ENCODE assay signal across 2 cellular contexts in genomic region chr3:11558918-11559815, GRCh38.
TF ChIP-seq lines count a peak whose summit lies in the region.

No MANE protein-coding gene starts in this region.

TF ChIP-seq in IMR-90, 13 proteins besides CTCF, POLR2A, EP300 and RAD21 (continued from another document):
- TF ChIP-seq BHLHE40 (IDR thresholded peaks at IDR 0.05; ENCODE audit: low read depth, low read length) (no peak), RCOR1 (IDR thresholded peaks at IDR 0.05; ENCODE audit: insufficient replicate concordance, low read length) (no peak)

TF ChIP-seq in HepG2, 621 proteins besides CTCF, POLR2A, EP300 and RAD21 (continued from another document):
- TF ChIP-seq ZNF597 (CRISPR knock-in tag; IDR thresholded peaks at IDR 0.05) (no peak), ZNF205 (CRISPR knock-in tag; IDR thresholded peaks at IDR 0.05) (no peak), AGO2 (optimal IDR thresholded peaks at IDR 0.05; ENCODE audit: low read depth, low read length) (peak; percentile 34), ZBTB33 (CRISPR knock-in tag; IDR thresholded peaks at IDR 0.05) (peak; percentile 54; the same call in 1 of the 2 replicates), RBM22 (optimal IDR thresholded peaks at IDR 0.05; ENCODE audit: low read length) (peak; percentile 55), HNF4A (CRISPR knock-in tag; IDR thresholded peaks at IDR 0.05) (peak; percentile 51), RFXANK (CRISPR knock-in tag; IDR thresholded peaks at IDR 0.05) (no peak), HMGA1 (CRISPR knock-in tag; conservative IDR thresholded peaks at IDR 0.05) (no peak), ZFP91 (CRISPR knock-in tag; IDR thresholded peaks at IDR 0.05; ENCODE audit: borderline replicate concordance) (0 out of 2 replicates have a peak, but pooled peaks have one; percentile 18), HNRNPL (IDR thresholded peaks at IDR 0.05; ENCODE audit: low read depth, low read length) (0 out of 2 replicates have a peak, but pooled peaks have one; percentile 61), ARHGAP35 (CRISPR knock-in tag; IDR thresholded peaks at IDR 0.05; ENCODE audit: borderline replicate concordance) (no peak), GFI1 (CRISPR knock-in tag; IDR thresholded peaks at IDR 0.05; ENCODE audit: borderline replicate concordance) (peak; percentile 42; the same call in 1 of the 2 replicates), RFX3 (CRISPR knock-in tag; IDR thresholded peaks at IDR 0.05) (no peak)
- TF ChIP-seq, protein P1, sequence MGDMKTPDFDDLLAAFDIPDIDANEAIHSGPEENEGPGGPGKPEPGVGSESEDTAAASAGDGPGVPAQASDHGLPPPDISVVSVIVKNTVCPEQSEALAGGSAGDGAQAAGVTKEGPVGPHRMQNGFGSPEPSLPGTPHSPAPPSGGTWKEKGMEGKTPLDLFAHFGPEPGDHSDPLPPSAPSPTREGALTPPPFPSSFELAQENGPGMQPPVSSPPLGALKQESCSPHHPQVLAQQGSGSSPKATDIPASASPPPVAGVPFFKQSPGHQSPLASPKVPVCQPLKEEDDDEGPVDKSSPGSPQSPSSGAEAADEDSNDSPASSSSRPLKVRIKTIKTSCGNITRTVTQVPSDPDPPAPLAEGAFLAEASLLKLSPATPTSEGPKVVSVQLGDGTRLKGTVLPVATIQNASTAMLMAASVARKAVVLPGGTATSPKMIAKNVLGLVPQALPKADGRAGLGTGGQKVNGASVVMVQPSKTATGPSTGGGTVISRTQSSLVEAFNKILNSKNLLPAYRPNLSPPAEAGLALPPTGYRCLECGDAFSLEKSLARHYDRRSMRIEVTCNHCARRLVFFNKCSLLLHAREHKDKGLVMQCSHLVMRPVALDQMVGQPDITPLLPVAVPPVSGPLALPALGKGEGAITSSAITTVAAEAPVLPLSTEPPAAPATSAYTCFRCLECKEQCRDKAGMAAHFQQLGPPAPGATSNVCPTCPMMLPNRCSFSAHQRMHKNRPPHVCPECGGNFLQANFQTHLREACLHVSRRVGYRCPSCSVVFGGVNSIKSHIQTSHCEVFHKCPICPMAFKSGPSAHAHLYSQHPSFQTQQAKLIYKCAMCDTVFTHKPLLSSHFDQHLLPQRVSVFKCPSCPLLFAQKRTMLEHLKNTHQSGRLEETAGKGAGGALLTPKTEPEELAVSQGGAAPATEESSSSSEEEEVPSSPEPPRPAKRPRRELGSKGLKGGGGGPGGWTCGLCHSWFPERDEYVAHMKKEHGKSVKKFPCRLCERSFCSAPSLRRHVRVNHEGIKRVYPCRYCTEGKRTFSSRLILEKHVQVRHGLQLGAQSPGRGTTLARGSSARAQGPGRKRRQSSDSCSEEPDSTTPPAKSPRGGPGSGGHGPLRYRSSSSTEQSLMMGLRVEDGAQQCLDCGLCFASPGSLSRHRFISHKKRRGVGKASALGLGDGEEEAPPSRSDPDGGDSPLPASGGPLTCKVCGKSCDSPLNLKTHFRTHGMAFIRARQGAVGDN (CRISPR knock-in tag; IDR thresholded peaks at IDR 0.05), result peak; percentile 13; the same call in 1 of the 2 replicates
- TF ChIP-seq, protein P2, sequence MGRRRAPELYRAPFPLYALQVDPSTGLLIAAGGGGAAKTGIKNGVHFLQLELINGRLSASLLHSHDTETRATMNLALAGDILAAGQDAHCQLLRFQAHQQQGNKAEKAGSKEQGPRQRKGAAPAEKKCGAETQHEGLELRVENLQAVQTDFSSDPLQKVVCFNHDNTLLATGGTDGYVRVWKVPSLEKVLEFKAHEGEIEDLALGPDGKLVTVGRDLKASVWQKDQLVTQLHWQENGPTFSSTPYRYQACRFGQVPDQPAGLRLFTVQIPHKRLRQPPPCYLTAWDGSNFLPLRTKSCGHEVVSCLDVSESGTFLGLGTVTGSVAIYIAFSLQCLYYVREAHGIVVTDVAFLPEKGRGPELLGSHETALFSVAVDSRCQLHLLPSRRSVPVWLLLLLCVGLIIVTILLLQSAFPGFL (CRISPR knock-in tag; IDR thresholded peaks at IDR 0.05), result no peak
TF ChIP-seq in HepG2: peak in this region for 8.
